ENCODE assay signal across 8 cellular contexts in genomic region chr6:28141500-28142329, GRCh38. TPM values are rescaled to one million over a fixed set of nuclear protein-coding genes. Genes with fewer than 3 reads are reported as not detected.
A peak's percentile ranks its signal among the peaks of the same experiment; 100 is the strongest.
DNase-seq lines count a peak whose midpoint lies in the region; ATAC-seq, FAIRE-seq and TF ChIP-seq lines count a peak whose summit lies in the region.

Gene ZKSCAN8, plus strand, starts transcription at chr6:28141883. Its CDS starts 6,525 bp downstream, at chr6:28148408.

- ATAC-seq in GM21526 (IDR thresholded peaks at IDR 0.05; ENCODE audit: low FRiP score, unreplicated experiment): peak; percentile 79

- H3K27me3 Mint-ChIP-seq in endothelial cell (ENCODE audit: unreplicated experiment): peaks cover 2% of the 10 kb centered on the region

- no peaks in the 10 kb centered on the region for H3K36me3 Mint-ChIP-seq in endothelial cell (ENCODE audit: low read depth, unreplicated experiment)

- peak within 1 kb of the TSS; percentile 75 for H3K27ac Mint-ChIP-seq in endothelial cell (ENCODE audit: unreplicated experiment)

- no peaks in the 10 kb centered on the region for H3K9me2 ChIP-seq in OCI-LY1 (ENCODE audit: low read depth, low read length)

- H2AFZ ChIP-seq in OCI-LY1 (ENCODE audit: low read length): peak within 1 kb of the TSS; percentile 89

- H3K4me3 ChIP-seq in OCI-LY1 (ENCODE audit: low read depth, low read length, poor library complexity, severe bottlenecking): peak within 1 kb of the TSS; percentile 91
- H3K4me3 ChIP-seq in mesodermal cell (ENCODE audit: extremely low read depth, insufficient read depth, low read length, poor library complexity, severe bottlenecking): peak within 1 kb of the TSS; percentile 83

- H3K27me3 ChIP-seq in OCI-LY1 (ENCODE audit: insufficient read depth, low read length): no peaks in the 10 kb centered on the region

- peaks cover 17% of the 10 kb centered on the region for H3K4me1 Mint-ChIP-seq in endothelial cell (ENCODE audit: unreplicated experiment)

- peak within 1 kb of the TSS; percentile 89 for H3K4me2 ChIP-seq in OCI-LY1 (ENCODE audit: low read length)

- peaks cover 23% of the 10 kb centered on the region for H3K36me3 ChIP-seq in OCI-LY1 (ENCODE audit: insufficient read depth, low read length)
- H3K36me3 ChIP-seq in mesodermal cell (ENCODE audit: control insufficient read depth, insufficient read depth, low read length): peaks cover 21% of the 10 kb centered on the region

- H3K27ac ChIP-seq in OCI-LY1 (ENCODE audit: low read depth, low read length, poor library complexity, severe bottlenecking) (peak within 1 kb of the TSS; percentile 62), mesodermal cell (ENCODE audit: low read depth, low read length, severe bottlenecking) (peak within 1 kb of the TSS; percentile 83)

- TF ChIP-seq CTCF in D721Med (IDR thresholded peaks at IDR 0.05; ENCODE audit: insufficient read depth, missing control alignments) (no peak), OCI-LY1 (IDR thresholded peaks at IDR 0.05; ENCODE audit: low read length) (no peak), endothelial cell (IDR thresholded peaks at IDR 0.05; ENCODE audit: unreplicated experiment) (no peak)

- no peak for FAIRE-seq in D721Med (lab: Jason Lieb, UNC)

- WGBS in mesodermal cell (ENCODE audit: insufficient coverage in 2 of 2), 2 experiments: 0 to 1% methylated on average over 36 to 37 of the region's 52 CpGs

- DNase-seq in D721Med (ENCODE audit: insufficient read length, low spot score): peak; percentile 85
- DNase-seq in HuH-7.5 (ENCODE audit: low spot score): peak; percentile 72
- peak; percentile 74 for DNase-seq in activated CD8-positive, alpha-beta memory T cell treated with anti-CD3 and anti-CD28 coated beads, Interleukin-2, amount 50 U/mL, for 4 hours
- peak; percentile 57 for DNase-seq in endothelial cell (ENCODE audit: low spot score)
- peak; percentile 53 to 55 for DNase-seq in stimulated activated CD8-positive, alpha-beta memory T cell treated with anti-CD3 and anti-CD28 coated beads, Interleukin-2, amount 100 ng/mL, for 1 hour (ENCODE audit: low read depth in 2 of 2)

- H3K9ac ChIP-seq in OCI-LY1 (ENCODE audit: low read length): peak within 1 kb of the TSS; percentile 88

- peak within 1 kb of the TSS; percentile 96 for H3K4me3 Mint-ChIP-seq in endothelial cell (ENCODE audit: unreplicated experiment)

- H3F3A ChIP-seq in OCI-LY1 (ENCODE audit: insufficient read depth, low read length): no peaks in the 10 kb centered on the region

- H3K9me3 ChIP-seq in OCI-LY1 (ENCODE audit: low read length): no peaks in the 10 kb centered on the region
- no peaks in the 10 kb centered on the region for H3K9me3 ChIP-seq in mesodermal cell (ENCODE audit: control insufficient read depth, low read length)

- H4K20me1 ChIP-seq in OCI-LY1 (ENCODE audit: insufficient read depth, low read length): no peaks in the 10 kb centered on the region

- H3K79me2 ChIP-seq in OCI-LY1 (ENCODE audit: insufficient read depth, low read length): peaks cover 24% of the 10 kb centered on the region

- H3K9me3 Mint-ChIP-seq in endothelial cell (ENCODE audit: unreplicated experiment): no peaks in the 10 kb centered on the region

- H3K4me1 ChIP-seq in OCI-LY1 (ENCODE audit: insufficient read depth, low read length, severe bottlenecking): peaks cover 35% of the 10 kb centered on the region
- peaks cover 13% of the 10 kb centered on the region for H3K4me1 ChIP-seq in mesodermal cell (ENCODE audit: control insufficient read depth, insufficient read depth, low read length, poor library complexity, severe bottlenecking)

RNA-seq across cellular contexts. Expression of gene ZKSCAN8, which starts in this region (rescaled TPM):
- total RNA-seq in endothelial cell (ENCODE audit: unreplicated experiment): 29.5 TPM
- 24.8 TPM for polyA plus RNA-seq in mesodermal cell (2013, experiment 1 of 2)
- polyA plus RNA-seq in mesodermal cell (2013, experiment 2 of 2): 24.0 TPM

Comparison
In these comparisons a context has a peak if more than half of its experiments do, and no peak if none do; other contexts are left out.
1. Peak in every context shown above with its lines: DNase-seq, ATAC-seq, H3K4me3 ChIP-seq and H3K27ac ChIP-seq.